9 cellular contexts compared by ENCODE assay signal in the genomic region with DNA sequence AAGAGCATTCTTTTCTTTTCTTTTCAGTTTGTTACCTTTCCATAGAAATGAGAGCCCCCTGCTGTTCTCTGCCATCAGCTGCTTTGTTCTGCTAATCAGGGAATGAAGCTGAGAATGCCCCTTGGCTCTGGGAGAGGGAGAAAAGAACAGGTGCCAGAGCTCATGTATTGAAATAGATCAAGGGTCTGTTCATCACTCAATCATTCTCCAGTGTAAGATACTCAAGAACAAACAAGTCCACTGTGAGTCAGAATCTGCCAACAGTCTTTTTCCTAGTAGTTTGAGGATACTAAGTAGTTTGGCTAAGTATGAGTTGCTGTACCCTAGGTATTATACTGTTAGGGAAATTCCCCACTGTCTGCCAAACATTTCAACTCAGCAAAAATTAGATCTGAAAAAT.
DNase-seq lines count a peak whose midpoint lies in the region; ATAC-seq lines count a peak whose summit lies in the region.
"Had no signal": no experiment of that assay in that cellular context is flagged by ENCODE, and none has a peak within 500 bp of the region (broad histone marks: within the 10 kb centered on the region; RNA-seq: fewer than 3 reads in every experiment).

No MANE protein-coding gene starts in this region.

- H3K9me3 Mint-ChIP-seq in stimulated activated naive CD8-positive, alpha-beta T cell treated with anti-CD3 and anti-CD28 coated beads, Interleukin-15, Interleukin-2, amounts not matched to agents 100 ng/mL and 50 ng/mL, for 24 hours: peaks cover 11% of the 10 kb centered on the region

- H3K36me3 Mint-ChIP-seq in stimulated activated naive CD8-positive, alpha-beta T cell treated with anti-CD3 and anti-CD28 coated beads, Interleukin-15, Interleukin-2, amounts not matched to agents 100 ng/mL and 50 ng/mL, for 24 hours (ENCODE audit: low read depth): no peaks in the 10 kb centered on the region

- H3K27ac Mint-ChIP-seq in stimulated activated naive CD8-positive, alpha-beta T cell treated with anti-CD3 and anti-CD28 coated beads, Interleukin-15, Interleukin-2, amounts not matched to agents 100 ng/mL and 50 ng/mL, for 24 hours: peak overlapping the region; percentile 92

- H3K4me1 Mint-ChIP-seq in stimulated activated naive CD8-positive, alpha-beta T cell treated with anti-CD3 and anti-CD28 coated beads, Interleukin-15, Interleukin-2, amounts not matched to agents 100 ng/mL and 50 ng/mL, for 24 hours (ENCODE audit: low read depth): peaks cover 57% of the 10 kb centered on the region

- ATAC-seq in esophagus mucosa: peak; percentile 63
- no peak for ATAC-seq in HG03354 (IDR thresholded peaks at IDR 0.05; ENCODE audit: poor library complexity, severe bottlenecking, unreplicated experiment)

- peak; percentile 24 for DNase-seq in activated T-cell treated with anti-CD3 and anti-CD28 coated beads, Interleukin-2, amount 50 U/mL, for 1 hour
- DNase-seq in activated T-cell treated with anti-CD3 and anti-CD28 coated beads for 4 hours (no peak), RKO (ENCODE audit: low spot score) (peak; percentile 1), NCI-H1048 (lab: John Stamatoyannopoulos, UW) (no peak), NCI-H345 (lab: John Stamatoyannopoulos, UW) (no peak)
- DNase-seq: activated effector memory CD4-positive, alpha-beta T cell treated with anti-CD3 and anti-CD28 coated beads, Interleukin-2, amount 50 U/mL, for 16 hours had no signal

- H3K27me3 Mint-ChIP-seq in stimulated activated naive CD8-positive, alpha-beta T cell treated with anti-CD3 and anti-CD28 coated beads, Interleukin-15, Interleukin-2, amounts not matched to agents 100 ng/mL and 50 ng/mL, for 24 hours: no peaks in the 10 kb centered on the region

- H3K4me3 Mint-ChIP-seq in stimulated activated naive CD8-positive, alpha-beta T cell treated with anti-CD3 and anti-CD28 coated beads, Interleukin-15, Interleukin-2, amounts not matched to agents 100 ng/mL and 50 ng/mL, for 24 hours: no peak overlapping the region

Comparison
In these comparisons a context has a peak if more than half of its experiments do, and no peak if none do; other contexts are left out.
1. DNase-seq: peak in activated T-cell treated with anti-CD3 and anti-CD28 coated beads, Interleukin-2, amount 50 U/mL, for 1 hour (single experiment) and RKO (single experiment); none in activated T-cell treated with anti-CD3 and anti-CD28 coated beads for 4 hours (single experiment), NCI-H1048 (single experiment) and NCI-H345 (single experiment).